In the genomic region with DNA sequence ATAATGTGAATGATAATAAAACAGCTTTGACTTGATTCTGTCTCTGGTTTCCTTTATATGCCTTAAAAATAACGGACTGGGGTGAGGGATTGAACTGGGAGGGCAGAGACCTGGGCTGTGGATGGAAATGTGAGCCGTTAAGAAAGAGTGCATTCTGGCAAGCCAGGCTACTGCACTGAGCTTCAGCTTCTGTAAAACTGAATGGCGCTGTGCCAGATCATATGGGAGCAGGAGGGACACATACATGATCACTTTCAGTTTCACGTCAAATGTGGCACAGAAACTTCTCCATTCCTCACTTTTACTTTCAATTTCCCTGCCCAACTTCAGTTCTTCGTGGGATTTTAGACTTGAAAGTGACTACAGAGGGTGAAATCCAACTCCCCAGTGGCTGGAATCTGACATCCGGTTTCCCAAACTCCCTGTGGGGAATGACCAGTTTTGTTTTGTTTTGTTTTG, we compare ENCODE assay signal across 8 cellular contexts. TPM values are rescaled to one million over a fixed set of nuclear protein-coding genes. Genes with fewer than 3 reads are reported as not detected.
DNase-seq lines count a peak whose midpoint lies in the region; ATAC-seq and TF ChIP-seq lines count a peak whose summit lies in the region.

No MANE protein-coding gene starts in this region.

- TF ChIP-seq CTCF in osteocyte (IDR thresholded peaks at IDR 0.05) = no peak
- no peak for TF ChIP-seq CTCF in upper lobe of left lung (IDR thresholded peaks at IDR 0.05)

- ATAC-seq in HG03097 (IDR thresholded peaks at IDR 0.05; ENCODE audit: low FRiP score, unreplicated experiment) (peak; percentile 34), upper lobe of left lung (ENCODE audit: low FRiP score in 2 of 2) (peak; percentile 16 to 43)
- ATAC-seq in activated T-cell treated with anti-CD3 and anti-CD28 coated beads, Interleukin-2, amount 50 U/mL, for 4 hours = peak; percentile 36 to 43

- no peaks in the 10 kb centered on the region for H3K27me3 Mint-ChIP-seq in activated T-cell treated with anti-CD3 and anti-CD28 coated beads, Interleukin-2, amount 50 U/mL, for 4 hours (ENCODE audit: low read depth)
- no peaks in the 10 kb centered on the region for H3K27me3 Mint-ChIP-seq in osteocyte (ENCODE audit: unreplicated experiment)

- WGBS in upper lobe of left lung, 2 donors = 0 to 1% methylated on average over 6 of the region's 6 CpGs

- no peaks in the 10 kb centered on the region for H3K36me3 ChIP-seq in upper lobe of left lung

- H3K4me3 Mint-ChIP-seq in activated T-cell treated with anti-CD3 and anti-CD28 coated beads, Interleukin-2, amount 50 U/mL, for 4 hours = peak overlapping the region; percentile 92
- H3K4me3 Mint-ChIP-seq in osteocyte (ENCODE audit: unreplicated experiment) = peak overlapping the region; percentile 90

- no peaks in the 10 kb centered on the region for H3K36me3 Mint-ChIP-seq in activated T-cell treated with anti-CD3 and anti-CD28 coated beads, Interleukin-2, amount 50 U/mL, for 4 hours (ENCODE audit: insufficient read depth)
- H3K36me3 Mint-ChIP-seq in osteocyte (ENCODE audit: unreplicated experiment) = no peaks in the 10 kb centered on the region

- peak in 2 of 4 donors; percentile 20 to 65 for TF ChIP-seq EP300 in upper lobe of left lung (IDR thresholded peaks at IDR 0.05)

- no peaks in the 10 kb centered on the region for H3K27me3 ChIP-seq in upper lobe of left lung

- H3K4me3 ChIP-seq in upper lobe of left lung = peak overlapping the region; percentile 55 to 80 (median 69)

- peak overlapping the region; percentile 98 for H3K27ac Mint-ChIP-seq in osteocyte (ENCODE audit: unreplicated experiment)

- DNase-seq in NCI-H345 (lab: John Stamatoyannopoulos, UW) (peak; percentile 48), NCI-H345 treated with DMSO at 0.1 percent for 48 hours (lab: John Stamatoyannopoulos, UW; ENCODE audit: unreplicated experiment) (no peak), OCI-M1 (lab: John Stamatoyannopoulos, UW) (peak; percentile 95), fibroblast of peridontal ligament (ENCODE audit: extremely low read depth) (peak; percentile 90), osteocyte (ENCODE audit: extremely low spot score, unreplicated experiment) (no peak), upper lobe of left lung (peak in 1 of 2 donors; percentile 82)
- peak; percentile 62 for DNase-seq in activated T-cell treated with anti-CD3 and anti-CD28 coated beads, Interleukin-2, amount 50 U/mL, for 4 hours

- H3K4me1 Mint-ChIP-seq in activated T-cell treated with anti-CD3 and anti-CD28 coated beads, Interleukin-2, amount 50 U/mL, for 4 hours (ENCODE audit: low read depth) = peaks cover 74% of the 10 kb centered on the region
- H3K4me1 Mint-ChIP-seq in osteocyte (ENCODE audit: unreplicated experiment) = peaks cover 56% of the 10 kb centered on the region

- no peaks in the 10 kb centered on the region for H3K9me3 ChIP-seq in upper lobe of left lung

- peak overlapping the region; percentile 91 to 98 (median 94) for H3K27ac ChIP-seq in upper lobe of left lung

- TF ChIP-seq POLR2A in upper lobe of left lung (IDR thresholded peaks at IDR 0.05) = peak in 1 of 4 donors; percentile 14

- H3K9me3 Mint-ChIP-seq in activated T-cell treated with anti-CD3 and anti-CD28 coated beads, Interleukin-2, amount 50 U/mL, for 4 hours = no peaks in the 10 kb centered on the region
- H3K9me3 Mint-ChIP-seq in osteocyte (ENCODE audit: unreplicated experiment) = no peaks in the 10 kb centered on the region

- peaks cover 38 to 62% (median 47%) of the 10 kb centered on the region in 4 donors for H3K4me1 ChIP-seq in upper lobe of left lung

RNA-seq across cellular contexts. Expression of a gene that starts 1.1 kb away (rescaled TPM):
- total RNA-seq in activated T-cell treated with anti-CD3 and anti-CD28 coated beads, Interleukin-2, amount 50 U/mL, for 4 hours = 100 to 1,000 TPM; 186 to 438 (median 301) TPM
- total RNA-seq in osteocyte (384 and 419 TPM in 2 replicates), upper lobe of left lung (100 to 1,000 TPM; 137 to 552 (median 338) TPM)

RNA-seq across cellular contexts. Expression of a gene that starts 16.1 kb away (rescaled TPM):
- total RNA-seq in activated T-cell treated with anti-CD3 and anti-CD28 coated beads, Interleukin-2, amount 50 U/mL, for 4 hours = 100 to 1,000 TPM in 1 of 3 donors, 10 to 100 TPM in 2; 49.1 to 122 (median 71.4) TPM
- total RNA-seq in osteocyte (37.5 and 43.6 TPM in 2 replicates), upper lobe of left lung (100 to 1,000 TPM in 5 of 6 donors, 10 to 100 TPM in 1; 72.3 to 546 (median 187) TPM)

RNA-seq across cellular contexts. Expression of a gene that starts 20.2 kb away (rescaled TPM):
- under 1 TPM in 1 of 3 donors, not detected in 2; 0.35 TPM for total RNA-seq in activated T-cell treated with anti-CD3 and anti-CD28 coated beads, Interleukin-2, amount 50 U/mL, for 4 hours
- not detected in 2 replicates for total RNA-seq in osteocyte
- total RNA-seq in upper lobe of left lung = 1 to 10 TPM in 2 of 6 donors, not detected in 4; 1.4 to 1.5 TPM

RNA-seq across cellular contexts. Expression of a gene that starts 23.0 kb away (rescaled TPM):
- total RNA-seq in activated T-cell treated with anti-CD3 and anti-CD28 coated beads, Interleukin-2, amount 50 U/mL, for 4 hours = under 1 TPM in 1 of 3 donors, not detected in 2; 0.48 TPM
- total RNA-seq in osteocyte (0.44 and 1.2 TPM in 2 replicates), upper lobe of left lung (100 to 1,000 TPM in 1 of 6 donors, 10 to 100 TPM in 4, 1 to 10 TPM in 1; 8.4 to 194 (median 37.0) TPM)

RNA-seq across cellular contexts. Expression of a gene that starts 29.0 kb away (rescaled TPM):
- total RNA-seq in activated T-cell treated with anti-CD3 and anti-CD28 coated beads, Interleukin-2, amount 50 U/mL, for 4 hours = not detected
- total RNA-seq in osteocyte = not detected in 2 replicates
- total RNA-seq in upper lobe of left lung = 10 to 100 TPM in 4 of 6 donors, 1 to 10 TPM in 1, not detected in 1; 5.4 to 59.1 (median 13.4) TPM

Comparison
In these comparisons a context has a peak if more than half of its experiments do, and no peak if none do; other contexts are left out.
1. DNase-seq: peak in NCI-H345 (single experiment), OCI-M1 (single experiment), activated T-cell treated with anti-CD3 and anti-CD28 coated beads, Interleukin-2, amount 50 U/mL, for 4 hours (single experiment) and fibroblast of peridontal ligament (single experiment); none in NCI-H345 treated with DMSO at 0.1 percent for 48 hours (single experiment) and osteocyte (single experiment).
2. Peak in every context shown above with its lines, with median percentiles within 50 percentile points of each other: ATAC-seq.